1 cellular context compared by ENCODE assay signal in the genomic region with DNA sequence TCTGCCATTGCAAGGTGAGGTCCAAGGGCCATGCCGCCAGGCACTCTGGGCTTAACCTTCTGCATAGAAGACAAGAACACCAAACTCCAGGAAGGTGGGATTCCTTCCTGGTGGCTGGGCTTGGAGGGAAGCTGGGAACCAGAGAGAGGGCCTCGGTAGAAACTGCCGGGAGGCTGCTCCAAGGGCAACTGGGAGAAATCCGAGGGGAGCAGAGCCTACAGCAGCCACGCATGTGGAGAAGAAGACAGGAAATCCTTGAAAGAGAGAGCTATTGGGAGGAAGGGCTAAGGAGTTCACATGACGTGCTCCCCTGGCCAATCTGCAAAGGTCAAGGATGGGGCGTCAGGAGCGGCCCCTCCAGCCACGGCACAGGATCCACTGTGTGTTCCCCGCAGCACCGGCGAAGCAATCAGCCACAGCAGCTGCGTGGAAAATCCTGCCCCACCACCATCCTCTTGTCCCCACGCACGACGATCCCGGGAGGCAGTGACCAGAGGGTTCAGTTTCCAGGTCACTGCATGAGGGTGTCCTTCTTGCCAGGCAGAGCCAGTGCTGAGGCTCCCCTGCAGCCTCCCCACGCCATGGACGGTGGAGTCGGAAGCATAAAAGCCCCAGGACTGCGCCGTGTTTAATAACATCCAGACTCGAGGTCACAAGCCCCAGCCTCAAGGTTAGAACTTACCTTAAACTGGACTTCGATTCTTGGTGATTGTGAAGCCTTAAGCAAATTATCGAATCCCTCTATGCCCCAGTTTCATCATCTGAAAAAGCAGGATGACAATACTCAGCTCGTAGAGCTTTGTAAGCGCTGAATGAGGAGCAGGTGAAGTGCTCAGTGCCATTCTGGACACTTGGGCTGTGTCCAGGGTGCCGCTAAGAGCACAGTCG.
A peak's percentile ranks its signal among the peaks of the same experiment; 100 is the strongest.
TF ChIP-seq lines count a peak whose summit lies in the region.

No MANE protein-coding gene starts in this region.

TF ChIP-seq in HepG2, 621 proteins besides CTCF, POLR2A, EP300 and RAD21 (continues in another document):
- no peak; the same call in 1 of the 2 replicates for TF ChIP-seq ZNF292 (CRISPR knock-in tag; IDR thresholded peaks at IDR 0.05; ENCODE audit: borderline replicate concordance, low read depth)
- no peak for TF ChIP-seq PCBP1 (IDR thresholded peaks at IDR 0.05; ENCODE audit: borderline replicate concordance, low read depth, low read length)
- TF ChIP-seq, protein P1, sequence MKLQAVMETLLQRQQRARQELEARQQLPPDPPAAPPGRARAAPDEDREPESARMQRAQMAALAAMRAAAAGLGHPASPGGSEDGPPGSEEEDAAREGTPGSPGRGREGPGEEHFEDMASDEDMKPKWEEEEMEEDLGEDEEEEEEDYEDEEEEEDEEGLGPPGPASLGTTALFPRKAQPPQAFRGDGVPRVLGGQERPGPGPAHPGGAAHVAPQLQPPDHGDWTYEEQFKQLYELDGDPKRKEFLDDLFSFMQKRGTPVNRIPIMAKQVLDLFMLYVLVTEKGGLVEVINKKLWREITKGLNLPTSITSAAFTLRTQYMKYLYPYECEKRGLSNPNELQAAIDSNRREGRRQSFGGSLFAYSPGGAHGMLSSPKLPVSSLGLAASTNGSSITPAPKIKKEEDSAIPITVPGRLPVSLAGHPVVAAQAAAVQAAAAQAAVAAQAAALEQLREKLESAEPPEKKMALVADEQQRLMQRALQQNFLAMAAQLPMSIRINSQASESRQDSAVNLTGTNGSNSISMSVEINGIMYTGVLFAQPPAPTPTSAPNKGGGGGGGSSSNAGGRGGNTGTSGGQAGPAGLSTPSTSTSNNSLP (IDR thresholded peaks at IDR 0.05; ENCODE audit: low read depth, low read length), result peak; percentile 37; the same call in 1 of the 2 replicates
- TF ChIP-seq, protein P2, sequence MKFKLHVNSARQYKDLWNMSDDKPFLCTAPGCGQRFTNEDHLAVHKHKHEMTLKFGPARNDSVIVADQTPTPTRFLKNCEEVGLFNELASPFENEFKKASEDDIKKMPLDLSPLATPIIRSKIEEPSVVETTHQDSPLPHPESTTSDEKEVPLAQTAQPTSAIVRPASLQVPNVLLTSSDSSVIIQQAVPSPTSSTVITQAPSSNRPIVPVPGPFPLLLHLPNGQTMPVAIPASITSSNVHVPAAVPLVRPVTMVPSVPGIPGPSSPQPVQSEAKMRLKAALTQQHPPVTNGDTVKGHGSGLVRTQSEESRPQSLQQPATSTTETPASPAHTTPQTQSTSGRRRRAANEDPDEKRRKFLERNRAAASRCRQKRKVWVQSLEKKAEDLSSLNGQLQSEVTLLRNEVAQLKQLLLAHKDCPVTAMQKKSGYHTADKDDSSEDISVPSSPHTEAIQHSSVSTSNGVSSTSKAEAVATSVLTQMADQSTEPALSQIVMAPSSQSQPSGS (CRISPR knock-in tag; IDR thresholded peaks at IDR 0.05), result no peak
- no peak for TF ChIP-seq ZNF703 (CRISPR knock-in tag; IDR thresholded peaks at IDR 0.05; ENCODE audit: borderline replicate concordance)
- no peak for TF ChIP-seq NFIC (IDR thresholded peaks at IDR 0.05; ENCODE audit: low read length)
- peak; percentile 61; the same call in 1 of the 2 replicates for TF ChIP-seq HNF4A (CRISPR knock-in tag; IDR thresholded peaks at IDR 0.05)
- TF ChIP-seq ZFYVE20 (CRISPR knock-in tag; IDR thresholded peaks at IDR 0.05; ENCODE audit: borderline replicate concordance, low read depth), result no peak
- no peak for TF ChIP-seq SOX6 (IDR thresholded peaks at IDR 0.05)
- TF ChIP-seq SOX6 (CRISPR knock-in tag; IDR thresholded peaks at IDR 0.05), result peak; percentile 39
- no peak for TF ChIP-seq KAT8 (CRISPR knock-in tag; IDR thresholded peaks at IDR 0.05)
- TF ChIP-seq BORCS8-MEF2B (CRISPR knock-in tag; IDR thresholded peaks at IDR 0.05), result no peak
- TF ChIP-seq NFE2 (CRISPR knock-in tag; IDR thresholded peaks at IDR 0.05), result no peak
- TF ChIP-seq, protein P3, sequence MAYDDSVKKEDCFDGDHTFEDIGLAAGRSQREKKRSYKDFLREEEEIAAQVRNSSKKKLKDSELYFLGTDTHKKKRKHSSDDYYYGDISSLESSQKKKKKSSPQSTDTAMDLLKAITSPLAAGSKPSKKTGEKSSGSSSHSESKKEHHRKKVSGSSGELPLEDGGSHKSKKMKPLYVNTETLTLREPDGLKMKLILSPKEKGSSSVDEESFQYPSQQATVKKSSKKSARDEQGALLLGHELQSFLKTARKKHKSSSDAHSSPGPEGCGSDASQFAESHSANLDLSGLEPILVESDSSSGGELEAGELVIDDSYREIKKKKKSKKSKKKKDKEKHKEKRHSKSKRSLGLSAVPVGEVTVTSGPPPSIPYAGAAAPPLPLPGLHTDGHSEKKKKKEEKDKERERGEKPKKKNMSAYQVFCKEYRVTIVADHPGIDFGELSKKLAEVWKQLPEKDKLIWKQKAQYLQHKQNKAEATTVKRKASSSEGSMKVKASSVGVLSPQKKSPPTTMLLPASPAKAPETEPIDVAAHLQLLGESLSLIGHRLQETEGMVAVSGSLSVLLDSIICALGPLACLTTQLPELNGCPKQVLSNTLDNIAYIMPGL (CRISPR knock-in tag; IDR thresholded peaks at IDR 0.05; ENCODE audit: borderline replicate concordance in 1 of 2, low read depth in 1 of 2), result no peak
- no peak for TF ChIP-seq RNF2 (conservative IDR thresholded peaks at IDR 0.05; ENCODE audit: low read depth)
- no peak for TF ChIP-seq ZBTB42 (CRISPR knock-in tag; IDR thresholded peaks at IDR 0.05)
- 0 out of 2 replicates have a peak, but pooled peaks have one; percentile 24 for TF ChIP-seq CEBPB (IDR thresholded peaks at IDR 0.05; ENCODE audit: borderline replicate concordance, low read depth, low read length)
- TF ChIP-seq ZNF264 (CRISPR knock-in tag; IDR thresholded peaks at IDR 0.05), result no peak
- 0 out of 2 replicates have a peak, but pooled peaks have one; percentile 25 for TF ChIP-seq RXRB (CRISPR knock-in tag; IDR thresholded peaks at IDR 0.05; ENCODE audit: borderline replicate concordance)
- TF ChIP-seq ZNF713 (CRISPR knock-in tag; IDR thresholded peaks at IDR 0.05), result no peak
- TF ChIP-seq RXRA (CRISPR knock-in tag; IDR thresholded peaks at IDR 0.05), result 0 out of 2 replicates have a peak, but pooled peaks have one; percentile 22
- peak; percentile 28 for TF ChIP-seq HNRNPLL (IDR thresholded peaks at IDR 0.05; ENCODE audit: low read depth, low read length, poor library complexity, severe bottlenecking)
- TF ChIP-seq, protein P4, sequence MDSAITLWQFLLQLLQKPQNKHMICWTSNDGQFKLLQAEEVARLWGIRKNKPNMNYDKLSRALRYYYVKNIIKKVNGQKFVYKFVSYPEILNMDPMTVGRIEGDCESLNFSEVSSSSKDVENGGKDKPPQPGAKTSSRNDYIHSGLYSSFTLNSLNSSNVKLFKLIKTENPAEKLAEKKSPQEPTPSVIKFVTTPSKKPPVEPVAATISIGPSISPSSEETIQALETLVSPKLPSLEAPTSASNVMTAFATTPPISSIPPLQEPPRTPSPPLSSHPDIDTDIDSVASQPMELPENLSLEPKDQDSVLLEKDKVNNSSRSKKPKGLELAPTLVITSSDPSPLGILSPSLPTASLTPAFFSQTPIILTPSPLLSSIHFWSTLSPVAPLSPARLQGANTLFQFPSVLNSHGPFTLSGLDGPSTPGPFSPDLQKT (CRISPR knock-in tag; IDR thresholded peaks at IDR 0.05; ENCODE audit: borderline replicate concordance), result no peak
- TF ChIP-seq, protein P5, sequence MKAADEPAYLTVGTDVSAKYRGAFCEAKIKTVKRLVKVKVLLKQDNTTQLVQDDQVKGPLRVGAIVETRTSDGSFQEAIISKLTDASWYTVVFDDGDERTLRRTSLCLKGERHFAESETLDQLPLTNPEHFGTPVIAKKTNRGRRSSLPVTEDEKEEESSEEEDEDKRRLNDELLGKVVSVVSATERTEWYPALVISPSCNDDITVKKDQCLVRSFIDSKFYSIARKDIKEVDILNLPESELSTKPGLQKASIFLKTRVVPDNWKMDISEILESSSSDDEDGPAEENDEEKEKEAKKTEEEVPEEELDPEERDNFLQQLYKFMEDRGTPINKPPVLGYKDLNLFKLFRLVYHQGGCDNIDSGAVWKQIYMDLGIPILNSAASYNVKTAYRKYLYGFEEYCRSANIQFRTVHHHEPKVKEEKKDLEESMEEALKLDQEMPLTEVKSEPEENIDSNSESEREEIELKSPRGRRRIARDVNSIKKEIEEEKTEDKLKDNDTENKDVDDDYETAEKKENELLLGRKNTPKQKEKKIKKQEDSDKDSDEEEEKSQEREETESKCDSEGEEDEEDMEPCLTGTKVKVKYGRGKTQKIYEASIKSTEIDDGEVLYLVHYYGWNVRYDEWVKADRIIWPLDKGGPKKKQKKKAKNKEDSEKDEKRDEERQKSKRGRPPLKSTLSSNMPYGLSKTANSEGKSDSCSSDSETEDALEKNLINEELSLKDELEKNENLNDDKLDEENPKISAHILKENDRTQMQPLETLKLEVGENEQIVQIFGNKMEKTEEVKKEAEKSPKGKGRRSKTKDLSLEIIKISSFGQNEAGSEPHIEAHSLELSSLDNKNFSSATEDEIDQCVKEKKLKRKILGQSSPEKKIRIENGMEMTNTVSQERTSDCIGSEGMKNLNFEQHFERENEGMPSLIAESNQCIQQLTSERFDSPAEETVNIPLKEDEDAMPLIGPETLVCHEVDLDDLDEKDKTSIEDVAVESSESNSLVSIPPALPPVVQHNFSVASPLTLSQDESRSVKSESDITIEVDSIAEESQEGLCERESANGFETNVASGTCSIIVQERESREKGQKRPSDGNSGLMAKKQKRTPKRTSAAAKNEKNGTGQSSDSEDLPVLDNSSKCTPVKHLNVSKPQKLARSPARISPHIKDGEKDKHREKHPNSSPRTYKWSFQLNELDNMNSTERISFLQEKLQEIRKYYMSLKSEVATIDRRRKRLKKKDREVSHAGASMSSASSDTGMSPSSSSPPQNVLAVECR (CRISPR knock-in tag; IDR thresholded peaks at IDR 0.05; ENCODE audit: borderline replicate concordance), result 0 out of 2 replicates have a peak, but pooled peaks have one; percentile 42
- peak; percentile 12; the same call in 1 of the 2 replicates for TF ChIP-seq ZMYM3 (CRISPR knock-in tag; IDR thresholded peaks at IDR 0.05)
- no peak for TF ChIP-seq ZNF136 (CRISPR knock-in tag; IDR thresholded peaks at IDR 0.05; ENCODE audit: low read depth)
- 0 out of 2 replicates have a peak, but pooled peaks have one; percentile 35 for TF ChIP-seq IRF2 (CRISPR knock-in tag; IDR thresholded peaks at IDR 0.05)
- TF ChIP-seq, protein P6, sequence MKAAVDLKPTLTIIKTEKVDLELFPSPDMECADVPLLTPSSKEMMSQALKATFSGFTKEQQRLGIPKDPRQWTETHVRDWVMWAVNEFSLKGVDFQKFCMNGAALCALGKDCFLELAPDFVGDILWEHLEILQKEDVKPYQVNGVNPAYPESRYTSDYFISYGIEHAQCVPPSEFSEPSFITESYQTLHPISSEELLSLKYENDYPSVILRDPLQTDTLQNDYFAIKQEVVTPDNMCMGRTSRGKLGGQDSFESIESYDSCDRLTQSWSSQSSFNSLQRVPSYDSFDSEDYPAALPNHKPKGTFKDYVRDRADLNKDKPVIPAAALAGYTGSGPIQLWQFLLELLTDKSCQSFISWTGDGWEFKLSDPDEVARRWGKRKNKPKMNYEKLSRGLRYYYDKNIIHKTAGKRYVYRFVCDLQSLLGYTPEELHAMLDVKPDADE (CRISPR knock-in tag; IDR thresholded peaks at IDR 0.05), result no peak
- TF ChIP-seq SRF (IDR thresholded peaks at IDR 0.05; ENCODE audit: low read depth, low read length), result no peak
- TF ChIP-seq ZNF572 (CRISPR knock-in tag; IDR thresholded peaks at IDR 0.05), result no peak
- 0 out of 2 replicates have a peak, but pooled peaks have one; percentile 20 for TF ChIP-seq GABPB1 (CRISPR knock-in tag; IDR thresholded peaks at IDR 0.05)
- TF ChIP-seq KMT2B (CRISPR knock-in tag; IDR thresholded peaks at IDR 0.05), result no peak
- TF ChIP-seq, protein P7, sequence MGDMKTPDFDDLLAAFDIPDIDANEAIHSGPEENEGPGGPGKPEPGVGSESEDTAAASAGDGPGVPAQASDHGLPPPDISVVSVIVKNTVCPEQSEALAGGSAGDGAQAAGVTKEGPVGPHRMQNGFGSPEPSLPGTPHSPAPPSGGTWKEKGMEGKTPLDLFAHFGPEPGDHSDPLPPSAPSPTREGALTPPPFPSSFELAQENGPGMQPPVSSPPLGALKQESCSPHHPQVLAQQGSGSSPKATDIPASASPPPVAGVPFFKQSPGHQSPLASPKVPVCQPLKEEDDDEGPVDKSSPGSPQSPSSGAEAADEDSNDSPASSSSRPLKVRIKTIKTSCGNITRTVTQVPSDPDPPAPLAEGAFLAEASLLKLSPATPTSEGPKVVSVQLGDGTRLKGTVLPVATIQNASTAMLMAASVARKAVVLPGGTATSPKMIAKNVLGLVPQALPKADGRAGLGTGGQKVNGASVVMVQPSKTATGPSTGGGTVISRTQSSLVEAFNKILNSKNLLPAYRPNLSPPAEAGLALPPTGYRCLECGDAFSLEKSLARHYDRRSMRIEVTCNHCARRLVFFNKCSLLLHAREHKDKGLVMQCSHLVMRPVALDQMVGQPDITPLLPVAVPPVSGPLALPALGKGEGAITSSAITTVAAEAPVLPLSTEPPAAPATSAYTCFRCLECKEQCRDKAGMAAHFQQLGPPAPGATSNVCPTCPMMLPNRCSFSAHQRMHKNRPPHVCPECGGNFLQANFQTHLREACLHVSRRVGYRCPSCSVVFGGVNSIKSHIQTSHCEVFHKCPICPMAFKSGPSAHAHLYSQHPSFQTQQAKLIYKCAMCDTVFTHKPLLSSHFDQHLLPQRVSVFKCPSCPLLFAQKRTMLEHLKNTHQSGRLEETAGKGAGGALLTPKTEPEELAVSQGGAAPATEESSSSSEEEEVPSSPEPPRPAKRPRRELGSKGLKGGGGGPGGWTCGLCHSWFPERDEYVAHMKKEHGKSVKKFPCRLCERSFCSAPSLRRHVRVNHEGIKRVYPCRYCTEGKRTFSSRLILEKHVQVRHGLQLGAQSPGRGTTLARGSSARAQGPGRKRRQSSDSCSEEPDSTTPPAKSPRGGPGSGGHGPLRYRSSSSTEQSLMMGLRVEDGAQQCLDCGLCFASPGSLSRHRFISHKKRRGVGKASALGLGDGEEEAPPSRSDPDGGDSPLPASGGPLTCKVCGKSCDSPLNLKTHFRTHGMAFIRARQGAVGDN (CRISPR knock-in tag; IDR thresholded peaks at IDR 0.05), result peak; percentile 49
- TF ChIP-seq, protein P8, sequence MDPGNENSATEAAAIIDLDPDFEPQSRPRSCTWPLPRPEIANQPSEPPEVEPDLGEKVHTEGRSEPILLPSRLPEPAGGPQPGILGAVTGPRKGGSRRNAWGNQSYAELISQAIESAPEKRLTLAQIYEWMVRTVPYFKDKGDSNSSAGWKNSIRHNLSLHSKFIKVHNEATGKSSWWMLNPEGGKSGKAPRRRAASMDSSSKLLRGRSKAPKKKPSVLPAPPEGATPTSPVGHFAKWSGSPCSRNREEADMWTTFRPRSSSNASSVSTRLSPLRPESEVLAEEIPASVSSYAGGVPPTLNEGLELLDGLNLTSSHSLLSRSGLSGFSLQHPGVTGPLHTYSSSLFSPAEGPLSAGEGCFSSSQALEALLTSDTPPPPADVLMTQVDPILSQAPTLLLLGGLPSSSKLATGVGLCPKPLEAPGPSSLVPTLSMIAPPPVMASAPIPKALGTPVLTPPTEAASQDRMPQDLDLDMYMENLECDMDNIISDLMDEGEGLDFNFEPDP (CRISPR knock-in tag; conservative IDR thresholded peaks at IDR 0.05), result no peak
